ENCODE assay signal across 8 cellular contexts in the genomic region with DNA sequence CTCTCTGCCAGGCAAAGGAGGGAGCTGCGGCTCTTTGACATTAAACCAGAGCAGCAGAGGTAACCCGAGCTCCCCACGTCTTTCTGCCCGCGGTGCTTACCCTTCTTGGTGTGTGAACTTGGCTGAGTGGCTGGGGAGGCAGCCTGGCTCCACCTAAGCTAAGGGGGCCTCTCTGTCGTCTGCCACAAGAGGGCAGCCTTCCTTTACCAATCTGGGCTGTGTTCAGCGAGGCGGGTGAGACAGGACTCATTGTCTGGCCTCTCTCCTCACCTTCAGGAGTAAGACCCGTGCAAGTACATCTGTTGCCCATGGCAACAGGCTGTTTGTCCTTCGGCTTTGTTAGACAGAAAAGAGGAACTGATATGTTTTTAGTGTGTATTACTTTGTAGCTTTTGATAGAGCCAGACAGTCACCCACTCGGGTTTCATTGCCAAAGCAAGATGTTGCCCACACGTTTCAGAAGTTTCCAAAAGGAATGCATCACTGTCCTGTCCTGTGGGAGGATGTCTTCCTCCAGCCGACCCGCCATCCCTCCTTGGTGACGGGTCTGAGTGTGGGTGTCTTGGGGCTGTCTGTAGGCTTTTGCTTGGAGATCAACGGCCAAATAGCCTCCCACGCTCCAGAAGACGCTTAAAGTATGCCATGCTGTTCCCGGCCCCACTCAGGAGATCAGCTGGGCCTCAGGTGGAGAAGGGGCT. TPM values are rescaled to one million over a fixed set of nuclear protein-coding genes. Genes with fewer than 3 reads are reported as not detected.
DNase-seq lines count a peak whose midpoint lies in the region; ATAC-seq and TF ChIP-seq lines count a peak whose summit lies in the region.

No MANE protein-coding gene starts in this region.

- TF ChIP-seq POLR2A in stomach (IDR thresholded peaks at IDR 0.05) = no peak

- no peaks in the 10 kb centered on the region for H3K9me3 Mint-ChIP-seq in neural crest cell

- no peaks in the 10 kb centered on the region for H3K9me3 ChIP-seq in stomach

- TF ChIP-seq CTCF in neural crest cell (conservative IDR thresholded peaks at IDR 0.05) (peak; percentile 91), stomach (IDR thresholded peaks at IDR 0.05) (peak in 5 of 7 experiments; percentile 73 to 91 (median 76))

- DNase-seq in DMS 273 treated with DMSO at 0.1 percent for 48 hours (lab: John Stamatoyannopoulos, UW) = peak; percentile 24
- DNase-seq in HS-27A (ENCODE audit: low read depth) = peak; percentile 36
- peak; percentile 95 for DNase-seq in OCI-M2 (lab: John Stamatoyannopoulos, UW; ENCODE audit: unreplicated experiment)
- peak; percentile 83 for DNase-seq in activated T-cell treated with anti-CD3 and anti-CD28 coated beads, Interleukin-2, amount 50 U/mL, for 1 hour
- peak; percentile 79 for DNase-seq in fibroblast of gingiva (ENCODE audit: low read depth)
- peak; percentile 77 for DNase-seq in neural crest cell (ENCODE audit: low read depth, low spot score)
- DNase-seq in stomach = peak; percentile 85

- no peaks in the 10 kb centered on the region for H3K36me3 Mint-ChIP-seq in neural crest cell (ENCODE audit: low read depth)

- intact Hi-C loops in stomach (cut with DNase I; ENCODE audit: low total_unique reads) = loop anchor here (5.0 kb wide), 1 partner anchor 102 kb away; no protein-coding TSS in a partner anchor

- H3K4me3 ChIP-seq in stomach = no peak overlapping the region

- ATAC-seq in GM21367 (IDR thresholded peaks at IDR 0.05; ENCODE audit: unreplicated experiment) = peak; percentile 62

- no peak for TF ChIP-seq EP300 in stomach (IDR thresholded peaks at IDR 0.05)

- H3K27ac ChIP-seq in stomach = no peak overlapping the region

- 35 to 44% (median 38%) methylated on average over 14 to 19 of the region's 19 CpGs for WGBS in stomach, 5 donors

- peaks cover 51 to 73% (median 68%) of the 10 kb centered on the region in 4 donors for H3K36me3 ChIP-seq in stomach

- peak overlapping the region; percentile 40 for H3K27ac Mint-ChIP-seq in neural crest cell (ENCODE audit: unreplicated experiment)

- no peaks in the 10 kb centered on the region for H3K27me3 Mint-ChIP-seq in neural crest cell (ENCODE audit: low read depth)

- H3K4me1 ChIP-seq in stomach = peaks cover 6 to 24% (median 21%) of the 10 kb centered on the region in 4 donors

- peak overlapping the region; percentile 83 for H3K4me3 Mint-ChIP-seq in neural crest cell

- H3K4me1 Mint-ChIP-seq in neural crest cell = peaks cover 16% of the 10 kb centered on the region

- H3K27me3 ChIP-seq in stomach = no peaks in the 10 kb centered on the region

RNA-seq across cellular contexts. Expression of gene POP4, which starts 4.6 kb away (rescaled TPM):
- 63.9 and 66.8 TPM in 2 replicates for total RNA-seq in neural crest cell
- total RNA-seq in stomach = 100 to 1,000 TPM in 1 of 5 donors, 10 to 100 TPM in 2, 1 to 10 TPM in 2; 2.0 to 162 (median 40.7) TPM
- 100 to 1,000 TPM in 1 of 3 donors, 10 to 100 TPM in 2; 51.3 to 120 (median 83.4) TPM for polyA plus RNA-seq in stomach

RNA-seq across cellular contexts. Expression of gene PLEKHF1, which starts 54.5 kb away (rescaled TPM):
- 1.2 TPM in 2 replicates for total RNA-seq in neural crest cell
- 10 to 100 TPM in 1 of 5 donors, 1 to 10 TPM in 4; 1.8 to 13.6 (median 6.1) TPM for total RNA-seq in stomach
- polyA plus RNA-seq in stomach = 1 to 10 TPM; 5.2 to 8.4 (median 6.7) TPM

Comparison
In these comparisons a context has a peak if more than half of its experiments do, and no peak if none do; other contexts are left out.
1. DNase-seq: peak in every context shown above with its lines; median percentile 95 in OCI-M2; 85 in stomach; 83 in activated T-cell treated with anti-CD3 and anti-CD28 coated beads, Interleukin-2, amount 50 U/mL, for 1 hour; 79 in fibroblast of gingiva; 77 in neural crest cell; 36 in HS-27A; 24 in DMS 273 treated with DMSO at 0.1 percent for 48 hours.